18 cellular contexts compared by ENCODE assay signal in genomic region chr22:22032099-22032905, GRCh38. TPM values are rescaled to one million over a fixed set of nuclear protein-coding genes. Genes with fewer than 3 reads are reported as not detected.
A peak's percentile ranks its signal among the peaks of the same experiment; 100 is the strongest.
DNase-seq lines count a peak whose midpoint lies in the region; ATAC-seq, FAIRE-seq and TF ChIP-seq lines count a peak whose summit lies in the region.
"Had no signal": no experiment of that assay in that cellular context is flagged by ENCODE, and none has a peak within 500 bp of the region (broad histone marks: within the 10 kb centered on the region; RNA-seq: fewer than 3 reads in every experiment).

No MANE protein-coding gene starts in this region.

- WGBS in H1 (ENCODE audit: extremely low coverage in 1 of 2, insufficient coverage in 1 of 2, insufficient read length in 1 of 2, insufficient replicate concordance in 2 of 2, low coverage in 1 of 2, low lambda C conversion rate in 2 of 2, missing lambda C conversion rate in 1 of 2), 2 experiments = 89% methylated on average over 4 of the region's 4 CpGs; no CpG with 5 or more reads in 1 of the 2 experiments

- no peaks in the 10 kb centered on the region for H3K4me1 Mint-ChIP-seq in activated CD8-positive, alpha-beta T cell treated with anti-CD3 and anti-CD28 coated beads, Interleukin-2, amount 10 ng/mL, durations not matched to agents 7 days and 5 days (ENCODE audit: low read depth)
- no peaks in the 10 kb centered on the region for H3K4me1 Mint-ChIP-seq in activated CD8-positive, alpha-beta T cell treated with anti-CD3 and anti-CD28 coated beads for 36 hours (ENCODE audit: low read depth)
- H3K4me1 Mint-ChIP-seq in activated naive CD8-positive, alpha-beta T cell treated with anti-CD3 and anti-CD28 coated beads for 36 hours = no peaks in the 10 kb centered on the region

- no peak overlapping the region for H3K18ac ChIP-seq in H1 (ENCODE audit: extremely low read depth, low read length)

- H3K23ac ChIP-seq in H1 (ENCODE audit: insufficient read length) = no peak overlapping the region

- TF ChIP-seq RAD21 in H1 (IDR thresholded peaks at IDR 0.05 in 1 of 2, conservative IDR thresholded peaks at IDR 0.05 in 1 of 2; ENCODE audit: low read depth in 2 of 2, low read length in 2 of 2) = no peak

- 0 out of 2 replicates have a peak overlapping the region, but pooled peaks have one; percentile 31 for H2BK12ac ChIP-seq in H1 (ENCODE audit: low read depth, low read length)

- H2BK15ac ChIP-seq in H1 (ENCODE audit: low read length) = no peak overlapping the region

- H2AK5ac ChIP-seq in H1 (ENCODE audit: low read depth, low read length) = no peak overlapping the region

- no peak overlapping the region for H3K4me2 ChIP-seq in H1 (ENCODE audit: insufficient read depth in 1 of 2, low read depth in 2 of 2, low read length in 2 of 2)

- no peak overlapping the region for H2BK120ac ChIP-seq in H1 (replicated peaks; ENCODE audit: low read depth, low read length)

- H3K27me3 ChIP-seq in H1 (replicated peaks in 1 of 4; ENCODE audit: control insufficient read depth in 3 of 4, extremely low read depth in 1 of 4, insufficient read depth in 3 of 4, low read length in 3 of 4) (peaks cover 51 to 86% (median 70%) of the 10 kb centered on the region in 4 experiments), upper lobe of right lung (no peaks in the 10 kb centered on the region)

- H3K23me2 ChIP-seq in H1 (ENCODE audit: low read depth, low read length) = no peaks in the 10 kb centered on the region

- no peak overlapping the region for H2BK20ac ChIP-seq in H1 (ENCODE audit: low read length)

- H3K4me1 ChIP-seq in H1 (replicated peaks in 1 of 4; ENCODE audit: control insufficient read depth in 3 of 4, insufficient read depth in 4 of 4, low read length in 3 of 4) = peaks cover 0 to 7% (median 0%) of the 10 kb centered on the region in 4 experiments; a peak in 3 of 7 replicates
- H3K4me1 ChIP-seq in upper lobe of right lung = no peaks in the 10 kb centered on the region

- peaks cover 24% of the 10 kb centered on the region for H3K27me3 Mint-ChIP-seq in activated CD8-positive, alpha-beta T cell treated with anti-CD3 and anti-CD28 coated beads, Interleukin-2, amount 10 ng/mL, durations not matched to agents 7 days and 5 days (ENCODE audit: low read depth)
- H3K27me3 Mint-ChIP-seq in activated CD8-positive, alpha-beta T cell treated with anti-CD3 and anti-CD28 coated beads for 36 hours = peaks cover 3% of the 10 kb centered on the region
- H3K27me3 Mint-ChIP-seq in activated naive CD8-positive, alpha-beta T cell treated with anti-CD3 and anti-CD28 coated beads for 36 hours = peaks cover 10% of the 10 kb centered on the region

- no peak overlapping the region for H4K8ac ChIP-seq in H1 (ENCODE audit: extremely low read depth, insufficient read depth, low read length)

- H3K36me3 Mint-ChIP-seq in activated CD8-positive, alpha-beta T cell treated with anti-CD3 and anti-CD28 coated beads, Interleukin-2, amount 10 ng/mL, durations not matched to agents 7 days and 5 days (ENCODE audit: low read depth) = no peaks in the 10 kb centered on the region
- no peaks in the 10 kb centered on the region for H3K36me3 Mint-ChIP-seq in activated CD8-positive, alpha-beta T cell treated with anti-CD3 and anti-CD28 coated beads for 36 hours (ENCODE audit: low read depth)
- H3K36me3 Mint-ChIP-seq in activated naive CD8-positive, alpha-beta T cell treated with anti-CD3 and anti-CD28 coated beads for 36 hours = no peaks in the 10 kb centered on the region

- H3K14ac ChIP-seq in H1 (ENCODE audit: insufficient read length) = no peak overlapping the region

- H3K9ac ChIP-seq in H1 (replicated peaks in 1 of 4; ENCODE audit: extremely low read depth in 1 of 4, low read depth in 3 of 4, low read length in 3 of 4) = no peak overlapping the region

- no peaks in the 10 kb centered on the region for H3K79me1 ChIP-seq in H1 (ENCODE audit: low read depth, low read length)

- no peak for TF ChIP-seq CTCF in activated CD8-positive, alpha-beta T cell treated with anti-CD3 and anti-CD28 coated beads for 36 hours (IDR thresholded peaks at IDR 0.05)
- TF ChIP-seq CTCF in NB4 (IDR thresholded peaks at IDR 0.05; ENCODE audit: low read depth, low read length) (no peak), H1 (IDR thresholded peaks at IDR 0.05; ENCODE audit: control extremely low read depth in 1 of 3, insufficient read depth in 1 of 3, low read depth in 1 of 3, low read length in 3 of 3) (no peak), upper lobe of right lung (IDR thresholded peaks at IDR 0.05) (no peak)

- H3K9me3 ChIP-seq in H1 (ENCODE audit: insufficient read depth in 2 of 2, low read depth in 1 of 2, low read length in 1 of 2) = no peaks in the 10 kb centered on the region
- no peaks in the 10 kb centered on the region for H3K9me3 ChIP-seq in upper lobe of right lung

- H2AFZ ChIP-seq in H1 (ENCODE audit: low read length) = no peak overlapping the region

- no peaks in the 10 kb centered on the region for H3K9me3 Mint-ChIP-seq in activated CD8-positive, alpha-beta T cell treated with anti-CD3 and anti-CD28 coated beads, Interleukin-2, amount 10 ng/mL, durations not matched to agents 7 days and 5 days (ENCODE audit: insufficient read depth)
- no peaks in the 10 kb centered on the region for H3K9me3 Mint-ChIP-seq in activated CD8-positive, alpha-beta T cell treated with anti-CD3 and anti-CD28 coated beads for 36 hours
- no peaks in the 10 kb centered on the region for H3K9me3 Mint-ChIP-seq in activated naive CD8-positive, alpha-beta T cell treated with anti-CD3 and anti-CD28 coated beads for 36 hours

- CTCF ChIA-PET in activated CD8-positive, alpha-beta T cell treated with anti-CD3 and anti-CD28 coated beads, Interleukin-2, amount 10 ng/mL, durations not matched to agents 7 days and 5 days (lab: Charles Lee) = no interaction called here
- CTCF ChIA-PET in activated CD8-positive, alpha-beta T cell treated with anti-CD3 and anti-CD28 coated beads for 36 hours (lab: Charles Lee) = interaction anchor here (0.9 to 4.0 kb wide), 3 partner anchors 28 to 94 kb away, joined by 3 to 13 read pairs (median 3); no protein-coding TSS in a partner anchor
- CTCF ChIA-PET in H1 (lab: Charles Lee; ENCODE audit: partially characterized antibody) = interaction anchor here (1.0 to 5.3 kb wide), 11 partner anchors 9 to 173 kb away, joined by 3 to 34 read pairs (median 4); no protein-coding TSS in a partner anchor

- intact Hi-C loops in activated CD8-positive, alpha-beta T cell treated with anti-CD3 and anti-CD28 coated beads for 36 hours (cut with micrococcal nuclease) = no loop called here
- intact Hi-C loops in upper lobe of right lung (cut with DNase I) = no loop called here

- no peak overlapping the region for H3K4me3 Mint-ChIP-seq in activated CD8-positive, alpha-beta T cell treated with anti-CD3 and anti-CD28 coated beads, Interleukin-2, amount 10 ng/mL, durations not matched to agents 7 days and 5 days
- H3K4me3 Mint-ChIP-seq in activated CD8-positive, alpha-beta T cell treated with anti-CD3 and anti-CD28 coated beads for 36 hours = no peak overlapping the region
- no peak overlapping the region for H3K4me3 Mint-ChIP-seq in activated naive CD8-positive, alpha-beta T cell treated with anti-CD3 and anti-CD28 coated beads for 36 hours

- TF ChIP-seq EP300 in H1 (IDR thresholded peaks at IDR 0.05; ENCODE audit: borderline replicate concordance in 1 of 2, low read depth in 2 of 2, low read length in 2 of 2) = no peak

- no peak overlapping the region for H3K4ac ChIP-seq in H1 (replicated peaks; ENCODE audit: insufficient read length, low read depth, low read length)

- ATAC-seq in activated CD8-positive, alpha-beta T cell treated with anti-CD3 and anti-CD28 coated beads, Interleukin-2, amount 10 ng/mL, durations not matched to agents 7 days and 5 days = no peak
- no peak for ATAC-seq in activated CD8-positive, alpha-beta T cell treated with anti-CD3 and anti-CD28 coated beads for 36 hours
- peak; percentile 16 for ATAC-seq in upper lobe of right lung
- ATAC-seq in HG02981 (IDR thresholded peaks at IDR 0.05; ENCODE audit: unreplicated experiment) = no peak

- H3K36me3 ChIP-seq in H1 (ENCODE audit: control insufficient read depth in 2 of 4, insufficient read depth in 4 of 4, low read length in 3 of 4) = no peaks in the 10 kb centered on the region
- H3K36me3 ChIP-seq in upper lobe of right lung = no peaks in the 10 kb centered on the region

- no peak overlapping the region for H3K56ac ChIP-seq in H1 (replicated peaks; ENCODE audit: insufficient read length, low read depth, low read length)

- no peak overlapping the region for H4K5ac ChIP-seq in H1 (ENCODE audit: insufficient read length, low read depth, low read length)

- no peak overlapping the region for H3K4me3 ChIP-seq in NB4 (ENCODE audit: low read depth, low read length)
- H3K4me3 ChIP-seq in H1 (ENCODE audit: extremely low read depth in 1 of 4, insufficient read depth in 2 of 4, low read depth in 3 of 4, low read length in 4 of 4) = no peak overlapping the region
- no peak overlapping the region for H3K4me3 ChIP-seq in upper lobe of right lung

- H3K27ac ChIP-seq in H1 (ENCODE audit: low read depth, low read length) (no peak overlapping the region), upper lobe of right lung (no peak overlapping the region)
- H3K27ac ChIP-seq: 22Rv1 had no signal

- DNase-seq in activated CD8-positive, alpha-beta T cell treated with anti-CD3 and anti-CD28 coated beads, Interleukin-2, amount 10 ng/mL, durations not matched to agents 7 days and 5 days = peak; percentile 11
- no peak for DNase-seq in activated CD8-positive, alpha-beta T cell treated with anti-CD3 and anti-CD28 coated beads for 36 hours
- DNase-seq in NB4 (ENCODE audit: low read depth) (peak; percentile 39), H1 (ENCODE audit: low read depth in 1 of 2, low spot score in 2 of 2) (no peak), upper lobe of right lung (no peak), NCI-H1417 (lab: John Stamatoyannopoulos, UW) (no peak)
- DNase-seq in activated naive CD8-positive, alpha-beta T cell treated with anti-CD3 and anti-CD28 coated beads for 36 hours = no peak
- DNase-seq: DND-41, GDM1, MV-4-11, NCI-H1436 treated with DMSO at 0.1 percent for 48 hours, NCI-H2029 treated with DMSO at 0.1 percent for 48 hours, NCI-H510A treated with DMSO at 0.1 percent for 48 hours, SIG-M5 had no signal

- TF ChIP-seq POLR2A in NB4 (IDR thresholded peaks at IDR 0.05; ENCODE audit: extremely low read depth, insufficient read length) = no peak
- no peak for TF ChIP-seq POLR2A in H1 (IDR thresholded peaks at IDR 0.05; ENCODE audit: control extremely low read depth in 1 of 2, low read depth in 2 of 2, low read length in 2 of 2)

- H3K79me2 ChIP-seq in H1 (ENCODE audit: control insufficient read depth in 1 of 2, insufficient read depth in 2 of 2, low read length in 2 of 2) = no peaks in the 10 kb centered on the region

- no peak overlapping the region for H4K91ac ChIP-seq in H1 (replicated peaks; ENCODE audit: insufficient read length, low read length)

- peaks cover 0 to 2% of the 10 kb centered on the region in 2 experiments for H4K20me1 ChIP-seq in H1 (replicated peaks in 1 of 2; ENCODE audit: control insufficient read depth in 1 of 2, insufficient read depth in 2 of 2, low read length in 2 of 2)

- H3K27ac Mint-ChIP-seq in activated CD8-positive, alpha-beta T cell treated with anti-CD3 and anti-CD28 coated beads, Interleukin-2, amount 10 ng/mL, durations not matched to agents 7 days and 5 days = no peak overlapping the region
- no peak overlapping the region for H3K27ac Mint-ChIP-seq in activated CD8-positive, alpha-beta T cell treated with anti-CD3 and anti-CD28 coated beads for 36 hours
- no peak overlapping the region for H3K27ac Mint-ChIP-seq in activated naive CD8-positive, alpha-beta T cell treated with anti-CD3 and anti-CD28 coated beads for 36 hours

- POLR2A ChIA-PET in activated CD8-positive, alpha-beta T cell treated with anti-CD3 and anti-CD28 coated beads, Interleukin-2, amount 10 ng/mL, durations not matched to agents 7 days and 5 days (lab: Charles Lee) = no interaction called here
- POLR2A ChIA-PET in activated CD8-positive, alpha-beta T cell treated with anti-CD3 and anti-CD28 coated beads for 36 hours (lab: Charles Lee) = no interaction called here
- POLR2A ChIA-PET in H1 (lab: Charles Lee; ENCODE audit: partially characterized antibody) = no interaction called here

- no peak for FAIRE-seq in H1 (lab: Jason Lieb, UNC)
- FAIRE-seq: GM12892, GM19239 had no signal

- H2BK5ac ChIP-seq in H1 (ENCODE audit: low read depth, low read length) = no peak overlapping the region

RNA-seq across cellular contexts. Expression of gene TOP3B, which starts 49.7 kb away (rescaled TPM):
- total RNA-seq in activated CD8-positive, alpha-beta T cell treated with anti-CD3 and anti-CD28 coated beads, Interleukin-2, amount 10 ng/mL, durations not matched to agents 7 days and 5 days = 10 to 100 TPM; 47.3 to 49.9 TPM
- 10 to 100 TPM; 33.6 to 34.0 TPM for total RNA-seq in activated CD8-positive, alpha-beta T cell treated with anti-CD3 and anti-CD28 coated beads for 36 hours
- 49.3 and 52.8 TPM in 2 replicates for total RNA-seq in H1 (2021; fragmentation: NEBNext Ultra II Directional; extraction: Animal tissue kit (Norgen Biotek cat#: 25700))
- 30.4 and 45.6 TPM in 2 replicates for polyA plus RNA-seq in H1 (2011; rRNA removed)
- 34.6 TPM for polyA plus RNA-seq in H1 (2011; cell fraction: cytosol; rRNA removed)
- 149 TPM for polyA plus RNA-seq in H1 (2011; cell fraction: nucleus; rRNA removed)
- polyA plus RNA-seq in H1 (2012, experiment 1 of 2) = 42.4 to 52.2 TPM (median 45.4 TPM) in 4 replicates
- polyA plus RNA-seq in H1 (2012, experiment 2 of 2) = 33.2 TPM
- 34.1 TPM for polyA plus RNA-seq in H1 (2013, experiment 1 of 2)
- polyA plus RNA-seq in H1 (2013, experiment 2 of 2) = 28.9 TPM
- polyA minus RNA-seq in H1 (2011; rRNA and poly(A)+ RNA removed) = 28.2 and 37.9 TPM in 2 replicates
- 20.9 TPM for polyA minus RNA-seq in H1 (2011; cell fraction: cytosol; rRNA and poly(A)+ RNA removed)
- 89.8 TPM for polyA minus RNA-seq in H1 (2011; cell fraction: nucleus; rRNA and poly(A)+ RNA removed)
- total RNA-seq in upper lobe of right lung = 24.8 TPM
- total RNA-seq in activated naive CD8-positive, alpha-beta T cell treated with anti-CD3 and anti-CD28 coated beads for 36 hours = 10 to 100 TPM; 31.3 to 36.7 TPM

Comparison
In these comparisons a context has a peak if more than half of its experiments do, and no peak if none do; other contexts are left out.
1. DNase-seq: peak in activated CD8-positive, alpha-beta T cell treated with anti-CD3 and anti-CD28 coated beads, Interleukin-2, amount 10 ng/mL, durations not matched to agents 7 days and 5 days (single experiment) and NB4 (single experiment); none in activated CD8-positive, alpha-beta T cell treated with anti-CD3 and anti-CD28 coated beads for 36 hours (single experiment), H1 (0 of 2), upper lobe of right lung (single experiment), activated naive CD8-positive, alpha-beta T cell treated with anti-CD3 and anti-CD28 coated beads for 36 hours (single experiment) and NCI-H1417 (0 of 3).